ENCODE assay signal across 11 cellular contexts in the genomic region with DNA sequence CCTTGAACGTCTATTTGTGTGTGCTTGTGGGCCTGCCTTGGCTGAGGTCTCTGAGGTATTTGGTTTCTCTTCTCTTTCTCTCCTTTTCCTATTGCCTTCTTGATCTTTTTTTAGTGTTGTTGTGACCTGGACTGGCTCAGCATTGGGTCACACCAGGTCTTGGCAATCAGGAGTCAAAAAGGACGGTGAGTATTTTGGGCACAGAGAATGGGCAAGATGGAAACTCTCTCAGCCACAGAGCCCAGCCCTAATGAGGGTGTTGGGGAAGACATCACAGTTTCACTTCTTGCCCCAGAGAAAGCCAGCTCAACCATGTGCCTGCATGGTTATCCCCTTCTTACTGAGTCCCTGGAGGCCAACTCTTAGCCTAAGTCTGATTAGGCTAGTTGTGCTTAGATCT. TPM values are rescaled to one million over a fixed set of nuclear protein-coding genes. Genes with fewer than 3 reads are reported as not detected.
DNase-seq lines count a peak whose midpoint lies in the region; ATAC-seq and TF ChIP-seq lines count a peak whose summit lies in the region.
"Had no signal": no experiment of that assay in that cellular context is flagged by ENCODE, and none has a peak within 500 bp of the region (broad histone marks: within the 10 kb centered on the region; RNA-seq: fewer than 3 reads in every experiment).

No MANE protein-coding gene starts in this region.

- H3K4me1 ChIP-seq in left lung: no peaks in the 10 kb centered on the region

- peaks cover 4% of the 10 kb centered on the region for H3K9me3 Mint-ChIP-seq in stimulated activated memory B cell treated with anti-CD40 and anti-IgM and Interleukin-4, amounts not matched to agents 10 μg/mL and 1 μg/mL and 100 μg/mL, for 72 hours

- H3K27ac Mint-ChIP-seq in stimulated activated memory B cell treated with anti-CD40 and anti-IgM and Interleukin-4, amounts not matched to agents 10 μg/mL and 1 μg/mL and 100 μg/mL, for 72 hours: peak overlapping the region; percentile 86

- no peak overlapping the region for H3K27ac ChIP-seq in left lung
- H3K27ac ChIP-seq: foreskin keratinocyte, transverse colon had no signal

- peak; percentile 18 for ATAC-seq in Right ventricle myocardium superior (ENCODE audit: poor library complexity)
- ATAC-seq in HG02571 (IDR thresholded peaks at IDR 0.05; ENCODE audit: unreplicated experiment): peak; percentile 85
- ATAC-seq in HG03469 (IDR thresholded peaks at IDR 0.05; ENCODE audit: unreplicated experiment): peak; percentile 93
- peak; percentile 97 for ATAC-seq in stimulated activated memory B cell treated with anti-CD40 and anti-IgM and Interleukin-4, amounts not matched to agents 10 μg/mL and 1 μg/mL and 100 μg/mL, for 72 hours
- ATAC-seq in left lung: no peak
- ATAC-seq: foreskin keratinocyte had no signal

- no peaks in the 10 kb centered on the region for H3K36me3 ChIP-seq in left lung
- H3K36me3 ChIP-seq: transverse colon had no signal

- H3K27me3 ChIP-seq in left lung: no peaks in the 10 kb centered on the region
- H3K27me3 ChIP-seq: foreskin keratinocyte, transverse colon had no signal

- in situ Hi-C loops in KBM-7 (cut with MboI; ENCODE audit: low pct_unique_long_range_greater_than_20kb, low sequenced_read_pairs): no loop called here

- peaks cover 21% of the 10 kb centered on the region for H3K4me1 Mint-ChIP-seq in stimulated activated memory B cell treated with anti-CD40 and anti-IgM and Interleukin-4, amounts not matched to agents 10 μg/mL and 1 μg/mL and 100 μg/mL, for 72 hours

- TF ChIP-seq CTCF in left lung (IDR thresholded peaks at IDR 0.05): no peak

- DNase-seq in Right ventricle myocardium superior (no peak), cardiac septum (ENCODE audit: low spot score) (no peak), KBM-7 (no peak), left lung (no peak)
- no peak for DNase-seq in activated CD4-positive, alpha-beta T cell treated with anti-CD3 and anti-CD28 coated beads, Interleukin-2, amount 50 U/mL, for 4 hours
- DNase-seq: activated CD8-positive, alpha-beta memory T cell treated with anti-CD3 and anti-CD28 coated beads for 24 hours; foreskin keratinocyte; transverse colon had no signal

- intact Hi-C loops in Right ventricle myocardium superior (cut with DNase I) (no loop called here), cardiac septum (cut with DNase I) (no loop called here), left lung (cut with DNase I) (no loop called here)

- H3K9me3 ChIP-seq in left lung: no peaks in the 10 kb centered on the region
- H3K9me3 ChIP-seq: transverse colon had no signal

- H3K4me3 Mint-ChIP-seq in stimulated activated memory B cell treated with anti-CD40 and anti-IgM and Interleukin-4, amounts not matched to agents 10 μg/mL and 1 μg/mL and 100 μg/mL, for 72 hours: peak overlapping the region; percentile 2

- no peak overlapping the region for H3K4me3 ChIP-seq in left lung
- H3K4me3 ChIP-seq: transverse colon had no signal

- no peaks in the 10 kb centered on the region for H3K27me3 Mint-ChIP-seq in stimulated activated memory B cell treated with anti-CD40 and anti-IgM and Interleukin-4, amounts not matched to agents 10 μg/mL and 1 μg/mL and 100 μg/mL, for 72 hours

- peaks cover 5% of the 10 kb centered on the region for H3K36me3 Mint-ChIP-seq in stimulated activated memory B cell treated with anti-CD40 and anti-IgM and Interleukin-4, amounts not matched to agents 10 μg/mL and 1 μg/mL and 100 μg/mL, for 72 hours

RNA-seq across cellular contexts. Expression of gene INO80C, which starts 13.7 kb away (rescaled TPM):
- 23.1 TPM for total RNA-seq in Right ventricle myocardium superior
- total RNA-seq in cardiac septum: 21.8 TPM
- total RNA-seq in left lung: 10 to 100 TPM; 27.0 to 28.0 TPM
